In the genomic region with DNA sequence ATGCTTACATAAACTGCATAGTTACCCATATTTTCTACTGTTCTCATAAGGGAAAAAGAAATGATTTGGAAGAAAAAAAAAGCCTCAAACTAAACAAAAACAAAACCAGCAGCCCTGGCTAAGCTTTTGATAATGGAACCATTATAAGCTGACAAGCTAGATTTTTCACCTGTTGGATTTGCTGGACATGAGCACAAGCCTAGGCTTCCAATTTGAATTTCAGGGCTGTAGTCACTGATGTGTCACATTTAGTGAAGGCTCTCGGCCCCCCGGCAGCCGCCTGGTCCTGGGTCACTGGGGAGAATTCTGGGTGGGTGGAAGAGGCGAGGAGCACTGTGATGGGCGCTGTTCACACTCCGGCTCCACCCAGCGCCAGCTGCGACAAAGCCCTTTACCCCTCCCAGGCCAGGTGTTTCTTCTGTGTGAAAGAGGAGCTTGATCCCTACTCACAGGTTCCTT, we compare ENCODE assay signal across 8 cellular contexts. TPM values are rescaled to one million over a fixed set of nuclear protein-coding genes. Genes with fewer than 3 reads are reported as not detected.
DNase-seq lines count a peak whose midpoint lies in the region; ATAC-seq and TF ChIP-seq lines count a peak whose summit lies in the region.

No MANE protein-coding gene starts in this region.

- H3K4me3 ChIP-seq in NB4 (ENCODE audit: low read depth, low read length) = peak overlapping the region; percentile 80
- peak overlapping the region; percentile 48 for H3K4me3 ChIP-seq in kidney epithelial cell (ENCODE audit: low read depth, low read length)
- H3K4me3 ChIP-seq in suprapubic skin = peak overlapping the region; percentile 93

- H3K9me3 Mint-ChIP-seq in activated naive CD4-positive, alpha-beta T cell treated with anti-CD3 and anti-CD28 coated beads, Interleukin-2, amount 50 U/mL, for 72 hours = no peaks in the 10 kb centered on the region

- H3K4me1 ChIP-seq in ES-I3 (ENCODE audit: insufficient read depth, low read length) (no peaks in the 10 kb centered on the region), suprapubic skin (peaks cover 50% of the 10 kb centered on the region)

- H3K36me3 ChIP-seq in ES-I3 (ENCODE audit: insufficient read depth, low read length) (no peaks in the 10 kb centered on the region), kidney epithelial cell (ENCODE audit: control insufficient read depth, insufficient read depth, low read length) (no peaks in the 10 kb centered on the region), suprapubic skin (no peaks in the 10 kb centered on the region)

- no peak for TF ChIP-seq POLR2A in NB4 (IDR thresholded peaks at IDR 0.05; ENCODE audit: extremely low read depth, insufficient read length)
- no peak for TF ChIP-seq POLR2A in suprapubic skin (IDR thresholded peaks at IDR 0.05)

- peak overlapping the region; percentile 99 for H3K9ac ChIP-seq in ES-I3 (ENCODE audit: low read depth, low read length)

- TF ChIP-seq EP300 in suprapubic skin (IDR thresholded peaks at IDR 0.05) = no peak

- no peaks in the 10 kb centered on the region for H3K36me3 Mint-ChIP-seq in activated naive CD4-positive, alpha-beta T cell treated with anti-CD3 and anti-CD28 coated beads, Interleukin-2, amount 50 U/mL, for 72 hours

- DNase-seq in NB4 (ENCODE audit: low read depth) (no peak), kidney epithelial cell (ENCODE audit: low read depth) (no peak), suprapubic skin (ENCODE audit: low spot score in 2 of 2) (no peak)
- DNase-seq in activated naive CD4-positive, alpha-beta T cell treated with anti-CD3 and anti-CD28 coated beads, Interleukin-2, amount 50 U/mL, for 72 hours (ENCODE audit: low spot score in 2 of 2) = no peak
- no peak for DNase-seq in effector CD4-positive, alpha-beta T cell

- WGBS in suprapubic skin = 27% methylated on average over 8 of the region's 8 CpGs

- peak overlapping the region; percentile 79 to 91 for H3K27ac Mint-ChIP-seq in activated naive CD4-positive, alpha-beta T cell treated with anti-CD3 and anti-CD28 coated beads, Interleukin-2, amount 50 U/mL, for 72 hours

- no peak for ATAC-seq in activated naive CD4-positive, alpha-beta T cell treated with anti-CD3 and anti-CD28 coated beads, Interleukin-2, amount 50 U/mL, for 72 hours
- ATAC-seq in HG02678 (IDR thresholded peaks at IDR 0.05; ENCODE audit: unreplicated experiment) (no peak), GM21786 (IDR thresholded peaks at IDR 0.05; ENCODE audit: unreplicated experiment) (no peak)

- TF ChIP-seq CTCF in NB4 (IDR thresholded peaks at IDR 0.05; ENCODE audit: low read depth, low read length) (no peak), kidney epithelial cell (IDR thresholded peaks at IDR 0.05; ENCODE audit: insufficient read depth, low read length, poor library complexity, severe bottlenecking) (no peak), suprapubic skin (IDR thresholded peaks at IDR 0.05) (no peak)

- H3K9me3 ChIP-seq in ES-I3 (ENCODE audit: control insufficient read depth, insufficient read depth, low read length) (no peaks in the 10 kb centered on the region), suprapubic skin (no peaks in the 10 kb centered on the region)

- H3K27me3 ChIP-seq in kidney epithelial cell (ENCODE audit: control insufficient read depth, insufficient read depth, low read length) = no peaks in the 10 kb centered on the region
- H3K27me3 ChIP-seq in suprapubic skin = no peaks in the 10 kb centered on the region

- H3K27ac ChIP-seq in suprapubic skin = peak overlapping the region; percentile 84

RNA-seq across cellular contexts. Expression of a gene that starts 4.6 kb away (rescaled TPM):
- under 1 TPM; 0.30 to 0.80 TPM for total RNA-seq in activated naive CD4-positive, alpha-beta T cell treated with anti-CD3 and anti-CD28 coated beads, Interleukin-2, amount 50 U/mL, for 72 hours
- total RNA-seq in kidney epithelial cell = 0.21 and 0.27 TPM in 2 replicates
- 1 to 10 TPM in 3 of 4 donors, not detected in 1; 1.5 to 2.2 (median 1.5) TPM for total RNA-seq in suprapubic skin
